In genomic region chr3:58857423-58857822, GRCh38 we compare ENCODE assay signal across 22 cellular contexts.
"Had no signal": no experiment of that assay in that cellular context is flagged by ENCODE, and none has a peak within 500 bp of the region (broad histone marks: within the 10 kb centered on the region; RNA-seq: fewer than 3 reads in every experiment).

No MANE protein-coding gene starts in this region.

- H3K27me3 ChIP-seq: esophagus squamous epithelium, foreskin keratinocyte, heart left ventricle, tibial artery, uterus had no signal

- FAIRE-seq: endothelial cell of umbilical vein, TTC549 had no signal

- H3K4me1 Mint-ChIP-seq: activated CD4-positive, alpha-beta T cell treated with anti-CD3 and anti-CD28 coated beads, Interleukin-2, amount 10 ng/mL, durations not matched to agents 24 days and 14 days; immature natural killer cell; neural crest cell had no signal

- H3K9me3 Mint-ChIP-seq: activated CD4-positive, alpha-beta T cell treated with anti-CD3 and anti-CD28 coated beads, Interleukin-2, amount 10 ng/mL, durations not matched to agents 24 days and 14 days; immature natural killer cell; neural crest cell; WTC11 had no signal

- DNase-seq: activated CD4-positive, alpha-beta T cell treated with anti-CD3 and anti-CD28 coated beads, Interleukin-2, amount 10 ng/mL, durations not matched to agents 24 days and 14 days; activated CD8-positive, alpha-beta memory T cell treated with anti-CD3 and anti-CD28 coated beads, Interleukin-2, amount 50 U/mL, for 4 hours; activated CD8-positive, alpha-beta T cell treated with anti-CD3 and anti-CD28 coated beads, Interleukin-2, amount 10 ng/mL, durations not matched to agents 7 days and 5 days; activated gamma-delta T cell; activated T-cell treated with anti-CD3 and anti-CD28 coated beads, Interleukin-2, amount 50 U/mL, for 48 hours; central memory CD4-positive, alpha-beta T cell; cortex of kidney; effector CD4-positive, alpha-beta T cell; esophagus squamous epithelium; foreskin keratinocyte; heart left ventricle; immature natural killer cell; lower lobe of right lung; stimulated activated naive CD4-positive, alpha-beta T cell; tibial artery; uterus had no signal

- H3K4me3 ChIP-seq: esophagus squamous epithelium, heart left ventricle, lower lobe of right lung, tibial artery, uterus had no signal

- H3K9me3 ChIP-seq: esophagus squamous epithelium, heart left ventricle, lower lobe of right lung, tibial artery, uterus had no signal

- H3K27me3 Mint-ChIP-seq: activated CD4-positive, alpha-beta T cell treated with anti-CD3 and anti-CD28 coated beads, Interleukin-2, amount 10 ng/mL, durations not matched to agents 24 days and 14 days; activated naive CD8-positive, alpha-beta T cell; brain had no signal

- ATAC-seq: activated CD8-positive, alpha-beta T cell treated with anti-CD3 and anti-CD28 coated beads, Interleukin-2, amount 10 ng/mL, durations not matched to agents 7 days and 5 days; foreskin keratinocyte; heart left ventricle; lower lobe of right lung; WTC11 had no signal

- H3K27ac Mint-ChIP-seq: activated CD4-positive, alpha-beta T cell treated with anti-CD3 and anti-CD28 coated beads, Interleukin-2, amount 10 ng/mL, durations not matched to agents 24 days and 14 days; activated CD8-positive, alpha-beta T cell treated with anti-CD3 and anti-CD28 coated beads, Interleukin-2, amount 10 ng/mL, durations not matched to agents 7 days and 5 days; activated naive CD8-positive, alpha-beta T cell; brain; immature natural killer cell; WTC11 had no signal

- H3K36me3 ChIP-seq: esophagus squamous epithelium, heart left ventricle, lower lobe of right lung, tibial artery, uterus had no signal

- H3K36me3 Mint-ChIP-seq: activated naive CD8-positive, alpha-beta T cell; brain; immature natural killer cell; WTC11 had no signal

- H3K27ac ChIP-seq: esophagus squamous epithelium, foreskin keratinocyte, heart left ventricle, lower lobe of right lung, tibial artery, uterus had no signal

- H3K4me3 Mint-ChIP-seq: activated CD4-positive, alpha-beta T cell treated with anti-CD3 and anti-CD28 coated beads, Interleukin-2, amount 10 ng/mL, durations not matched to agents 24 days and 14 days; activated CD8-positive, alpha-beta T cell treated with anti-CD3 and anti-CD28 coated beads, Interleukin-2, amount 10 ng/mL, durations not matched to agents 7 days and 5 days; activated naive CD8-positive, alpha-beta T cell; brain; immature natural killer cell; neural crest cell; WTC11 had no signal

- H3K4me1 ChIP-seq: esophagus squamous epithelium, foreskin keratinocyte, lower lobe of right lung, uterus had no signal
